Comparison of ENCODE assay signal across 1 cellular context in the genomic region with DNA sequence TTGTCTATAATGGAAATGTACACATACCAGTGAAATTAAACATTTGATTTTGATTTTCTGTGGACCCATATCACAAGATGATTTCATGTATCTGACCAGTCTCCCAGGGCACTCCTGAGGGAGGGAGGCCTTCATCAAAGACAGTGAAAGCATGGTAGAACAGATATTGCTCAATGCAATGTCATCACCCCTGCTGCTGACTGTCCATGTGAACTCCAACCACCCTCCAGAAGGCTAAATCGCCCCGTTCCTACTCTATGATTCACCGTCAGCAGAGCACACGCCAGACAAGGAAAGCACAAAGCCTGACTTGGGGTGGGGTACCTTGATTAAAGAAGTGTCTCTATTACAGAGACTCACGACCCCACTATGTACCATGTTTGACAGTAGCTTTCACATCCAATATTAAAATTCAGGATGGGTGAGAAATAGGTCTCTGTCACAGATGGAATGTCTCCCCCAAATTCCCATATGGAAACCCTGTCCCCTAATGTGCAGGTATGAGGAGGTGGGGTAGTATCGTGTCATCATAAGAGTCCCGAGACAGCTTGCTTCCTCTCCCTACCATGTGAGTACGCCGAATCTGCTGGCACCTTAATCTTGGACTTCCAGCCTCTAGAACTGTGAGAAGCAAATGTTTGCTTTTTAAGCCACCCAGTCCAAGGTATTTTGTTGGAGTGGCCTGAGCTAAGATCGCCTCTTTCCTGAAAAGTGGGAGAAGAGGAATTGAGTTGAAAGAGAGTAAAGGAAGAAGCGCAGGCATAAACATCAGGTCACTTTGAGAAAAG.
TF ChIP-seq lines count a peak whose summit lies in the region.

No MANE protein-coding gene starts in this region.

TF ChIP-seq in HepG2, 621 proteins besides CTCF, POLR2A, EP300 and RAD21 (continued from another document):
- TF ChIP-seq PLRG1 (conservative IDR thresholded peaks at IDR 0.05), result no peak
- TF ChIP-seq TEAD2 (CRISPR knock-in tag; IDR thresholded peaks at IDR 0.05), result no peak
- TF ChIP-seq ZNF557 (CRISPR knock-in tag; IDR thresholded peaks at IDR 0.05), result no peak
- TF ChIP-seq, protein P1, sequence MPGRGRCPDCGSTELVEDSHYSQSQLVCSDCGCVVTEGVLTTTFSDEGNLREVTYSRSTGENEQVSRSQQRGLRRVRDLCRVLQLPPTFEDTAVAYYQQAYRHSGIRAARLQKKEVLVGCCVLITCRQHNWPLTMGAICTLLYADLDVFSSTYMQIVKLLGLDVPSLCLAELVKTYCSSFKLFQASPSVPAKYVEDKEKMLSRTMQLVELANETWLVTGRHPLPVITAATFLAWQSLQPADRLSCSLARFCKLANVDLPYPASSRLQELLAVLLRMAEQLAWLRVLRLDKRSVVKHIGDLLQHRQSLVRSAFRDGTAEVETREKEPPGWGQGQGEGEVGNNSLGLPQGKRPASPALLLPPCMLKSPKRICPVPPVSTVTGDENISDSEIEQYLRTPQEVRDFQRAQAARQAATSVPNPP (CRISPR knock-in tag; IDR thresholded peaks at IDR 0.05), result no peak
- TF ChIP-seq, protein P2, sequence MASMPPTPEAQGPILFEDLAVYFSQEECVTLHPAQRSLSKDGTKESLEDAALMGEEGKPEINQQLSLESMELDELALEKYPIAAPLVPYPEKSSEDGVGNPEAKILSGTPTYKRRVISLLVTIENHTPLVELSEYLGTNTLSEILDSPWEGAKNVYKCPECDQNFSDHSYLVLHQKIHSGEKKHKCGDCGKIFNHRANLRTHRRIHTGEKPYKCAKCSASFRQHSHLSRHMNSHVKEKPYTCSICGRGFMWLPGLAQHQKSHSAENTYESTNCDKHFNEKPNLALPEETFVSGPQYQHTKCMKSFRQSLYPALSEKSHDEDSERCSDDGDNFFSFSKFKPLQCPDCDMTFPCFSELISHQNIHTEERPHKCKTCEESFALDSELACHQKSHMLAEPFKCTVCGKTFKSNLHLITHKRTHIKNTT (CRISPR knock-in tag; IDR thresholded peaks at IDR 0.05), result no peak
